ENCODE assay signal across 9 cellular contexts in the genomic region with DNA sequence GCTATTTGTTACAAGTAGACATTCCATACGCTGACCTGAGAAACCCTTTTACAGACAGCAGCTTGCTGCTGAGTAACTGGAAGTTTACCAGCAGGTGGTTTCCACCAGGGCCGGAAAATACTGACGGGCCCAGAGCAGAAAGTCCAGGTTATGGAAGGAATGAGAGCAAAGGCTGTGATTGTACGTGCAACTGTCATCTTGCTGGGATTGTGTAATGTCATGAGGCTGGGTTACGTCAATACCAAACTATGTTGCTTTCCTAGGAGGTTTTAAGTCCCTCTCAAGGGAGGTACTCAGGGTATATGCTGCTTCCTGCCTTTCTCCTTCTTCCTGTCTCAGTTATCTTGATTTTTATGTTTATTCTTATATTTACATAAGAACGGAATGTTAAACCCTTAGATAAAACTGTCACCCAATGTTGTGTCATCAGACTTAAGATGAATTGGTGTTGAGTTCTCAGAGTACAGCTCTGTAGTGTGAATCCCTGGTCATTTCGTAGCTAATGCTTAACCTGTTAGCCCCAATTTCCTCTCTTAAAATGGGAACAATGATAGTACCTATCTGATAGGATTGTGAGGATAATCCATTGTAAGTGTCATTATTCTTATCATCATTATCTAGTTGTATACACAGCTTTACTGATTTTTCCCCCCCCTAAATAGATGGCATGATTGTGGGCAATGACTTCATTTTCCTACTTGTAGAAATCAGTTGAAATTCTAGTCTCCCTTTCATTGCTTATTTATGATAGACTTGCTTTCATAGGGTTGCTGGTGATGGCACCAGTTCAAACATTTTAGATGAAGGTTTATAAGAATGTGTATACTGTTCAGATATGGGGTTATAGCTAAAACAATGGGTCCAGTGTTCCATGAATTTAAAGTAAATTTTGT.
DNase-seq lines count a peak whose midpoint lies in the region; ATAC-seq, FAIRE-seq and TF ChIP-seq lines count a peak whose summit lies in the region.
"Had no signal": no experiment of that assay in that cellular context is flagged by ENCODE, and none has a peak within 500 bp of the region (broad histone marks: within the 10 kb centered on the region; RNA-seq: fewer than 3 reads in every experiment).

No MANE protein-coding gene starts in this region.

- H3K9me3 ChIP-seq in trophoblast cell (ENCODE audit: insufficient read depth, low read depth, low read length), result no peaks in the 10 kb centered on the region

- H3K4ac ChIP-seq in trophoblast cell (ENCODE audit: low read depth, low read length), result no peak overlapping the region

- peaks cover 3 to 6% of the 10 kb centered on the region in 2 experiments for H3K36me3 ChIP-seq in trophoblast cell (ENCODE audit: control insufficient read depth in 1 of 2, insufficient read depth in 2 of 2, low read length in 2 of 2)

- no peak overlapping the region for H2AK5ac ChIP-seq in trophoblast cell (ENCODE audit: low read length)

- peaks cover 6% of the 10 kb centered on the region for H3K79me1 ChIP-seq in trophoblast cell (ENCODE audit: low read length)

- H2AFZ ChIP-seq in trophoblast cell (ENCODE audit: insufficient read depth, low read length, poor library complexity), result no peak overlapping the region

- peaks cover 11 to 26% of the 10 kb centered on the region in 2 experiments for H3K4me1 ChIP-seq in trophoblast cell (ENCODE audit: control insufficient read depth in 1 of 2, insufficient read depth in 2 of 2, low read length in 2 of 2)

- no peak overlapping the region for H4K8ac ChIP-seq in trophoblast cell (ENCODE audit: low read depth, low read length)

- no peak for FAIRE-seq in GM12892 (lab: Jason Lieb, UNC)

- H2BK120ac ChIP-seq in trophoblast cell (ENCODE audit: insufficient read depth, low read length, poor library complexity), result no peak overlapping the region

- ATAC-seq in HG03571 (IDR thresholded peaks at IDR 0.05; ENCODE audit: unreplicated experiment) (no peak), GM18858 (IDR thresholded peaks at IDR 0.05; ENCODE audit: unreplicated experiment) (no peak)

- H2BK12ac ChIP-seq in trophoblast cell (ENCODE audit: low read length), result no peak overlapping the region

- no peak for TF ChIP-seq CTCF in fibroblast of mammary gland (conservative IDR thresholded peaks at IDR 0.05; ENCODE audit: control insufficient read depth, insufficient read depth, low read depth, low read length)

- no peaks in the 10 kb centered on the region for H3K27me3 ChIP-seq in trophoblast cell (ENCODE audit: insufficient read depth, low read length)

- no CpG with 5 or more reads among the region's 7 CpGs for WGBS in trophoblast cell (ENCODE audit: extremely low coverage, insufficient coverage, insufficient read length)

- no peak overlapping the region for H4K91ac ChIP-seq in trophoblast cell (ENCODE audit: low read depth, low read length)

- H3K23ac ChIP-seq in trophoblast cell (ENCODE audit: low read length), result no peak overlapping the region

- peaks cover 7% of the 10 kb centered on the region for H3K79me2 ChIP-seq in trophoblast cell (ENCODE audit: control insufficient read depth, insufficient read depth, low read length, poor library complexity)

- H3K4me3 ChIP-seq in fibroblast of mammary gland (ENCODE audit: control insufficient read depth, low read depth, low read length) (no peak overlapping the region), trophoblast cell (ENCODE audit: low read depth, low read length) (no peak overlapping the region)

- TF ChIP-seq POLR2A in GM12892 (IDR thresholded peaks at IDR 0.05; ENCODE audit: low read depth, low read length), result no peak

- H3K9ac ChIP-seq in trophoblast cell (ENCODE audit: low read length), result no peak overlapping the region

- H3K14ac ChIP-seq in trophoblast cell (ENCODE audit: low read length), result no peak overlapping the region

- H4K12ac ChIP-seq in trophoblast cell (ENCODE audit: low read depth, low read length), result no peak overlapping the region

- H3K4me2 ChIP-seq in trophoblast cell (ENCODE audit: low read length), result peak overlapping the region; percentile 2

- peak overlapping the region; percentile 31 for H3K27ac ChIP-seq in trophoblast cell (ENCODE audit: low read depth, low read length)

- no peak overlapping the region for H3K18ac ChIP-seq in trophoblast cell (ENCODE audit: low read length)

- peak; percentile 62 for DNase-seq in ELF-1 (ENCODE audit: low read depth, low spot score)
- peak; percentile 94 for DNase-seq in RPMI7951 (ENCODE audit: low read depth)
- DNase-seq in fibroblast of mammary gland (ENCODE audit: low read depth), result peak; percentile 90
- DNase-seq in trophoblast cell, result peak; percentile 97 to 99
- no peak for DNase-seq in GM12892 (ENCODE audit: insufficient read length)
- DNase-seq in NAMALWA (ENCODE audit: low spot score), result no peak
- DNase-seq: naive B cell had no signal

- no peak overlapping the region for H2BK5ac ChIP-seq in trophoblast cell (ENCODE audit: low read depth, low read length, poor library complexity)

Comparison
In these comparisons a context has a peak if more than half of its experiments do, and no peak if none do; other contexts are left out.
1. DNase-seq: peak in ELF-1 (single experiment), RPMI7951 (single experiment), fibroblast of mammary gland (single experiment) and trophoblast cell (2 of 2); none in GM12892 (single experiment) and NAMALWA (single experiment).